Comparison of ENCODE assay signal across 12 cellular contexts in the genomic region with DNA sequence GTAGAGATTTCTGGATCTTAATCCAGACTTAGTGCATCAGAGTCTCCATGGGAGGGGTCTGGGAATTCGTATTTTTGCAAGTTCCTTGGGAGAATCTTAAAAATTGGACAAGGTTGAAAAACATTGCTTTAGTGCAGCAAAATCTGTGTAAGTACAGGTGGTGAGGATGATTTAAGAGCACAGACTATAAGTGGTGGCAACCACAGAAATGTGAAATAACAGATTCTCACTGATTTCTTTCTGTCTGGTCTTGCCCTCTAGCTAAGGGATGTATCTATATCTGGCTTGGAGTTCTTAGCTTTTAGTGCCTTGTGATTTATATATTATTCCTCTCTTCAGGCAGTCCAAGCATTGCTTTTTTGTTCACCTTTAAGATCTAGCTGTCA.
DNase-seq lines count a peak whose midpoint lies in the region; ATAC-seq, FAIRE-seq and TF ChIP-seq lines count a peak whose summit lies in the region.
"Had no signal": no experiment of that assay in that cellular context is flagged by ENCODE, and none has a peak within 500 bp of the region (broad histone marks: within the 10 kb centered on the region; RNA-seq: fewer than 3 reads in every experiment).

No MANE protein-coding gene starts in this region.

- H3K9me3 Mint-ChIP-seq in HFFc6, result no peaks in the 10 kb centered on the region
- H3K9me3 Mint-ChIP-seq in naive B cell, result no peaks in the 10 kb centered on the region
- H3K9me3 Mint-ChIP-seq: T-helper 1 cell treated with Interleukin-12 subunit alpha and Interleukin-12 subunit beta and Interleukin-4 antibody, amounts not matched to agents 30 μg/mL and 1 μg/mL, for 36 hours had no signal

- H3K36me3 ChIP-seq in A673 (ENCODE audit: insufficient read depth, low read length, poor library complexity, severe bottlenecking) (no peaks in the 10 kb centered on the region), brain microvascular endothelial cell (replicated peaks) (no peaks in the 10 kb centered on the region), mesendoderm (ENCODE audit: control insufficient read depth, insufficient read depth, low read length) (no peaks in the 10 kb centered on the region)
- H3K36me3 ChIP-seq: BLaER1, spleen had no signal

- no peak for ATAC-seq in naive B cell (ENCODE audit: low read depth in 2 of 2)
- no peak for ATAC-seq in HG03457 (IDR thresholded peaks at IDR 0.05; ENCODE audit: unreplicated experiment)

- no TSS peak for BruUV-seq in A673 (replicated peaks; lab: Mats Ljungman, UMichigan)

- no peak overlapping the region for H3K4ac ChIP-seq in mesendoderm (ENCODE audit: low read depth, low read length)

- H2AK5ac ChIP-seq in mesendoderm (ENCODE audit: low read length), result no peak overlapping the region

- no peak overlapping the region for H3K56ac ChIP-seq in mesendoderm (ENCODE audit: low read length)

- no peak overlapping the region for H4K5ac ChIP-seq in mesendoderm (ENCODE audit: low read length)

- no CpG with 5 or more reads among the region's 1 CpG for WGBS in mesendoderm (ENCODE audit: extremely low coverage, insufficient coverage, low lambda C conversion rate)

- FAIRE-seq in urothelium cell line (lab: Jason Lieb, UNC), result no peak

- DNase-seq in A673 (ENCODE audit: low spot score), result no peak
- DNase-seq in HFFc6, result no peak
- DNase-seq in brain microvascular endothelial cell, result no peak
- DNase-seq in naive B cell, result no peak
- no peak for DNase-seq in RPMI8226
- DNase-seq in urothelium cell line (ENCODE audit: low spot score), result no peak
- no peak for DNase-seq in mesendoderm
- DNase-seq: NCI-H1694 treated with DMSO at 0.1 percent for 48 hours, spleen had no signal

- H3K4me2 ChIP-seq in mesendoderm (ENCODE audit: low read length), result no peak overlapping the region

- POLR2A ChIA-PET in A673 (lab: Charles Lee; ENCODE audit: low non-redundant PET), result interaction anchor here (0.6 kb wide), 1 partner anchor 81 kb away, joined by 12 read pairs; no protein-coding TSS in a partner anchor

- no peak overlapping the region for H3K23ac ChIP-seq in mesendoderm (ENCODE audit: low read length)

- H3K4me1 Mint-ChIP-seq in HFFc6 (ENCODE audit: low read depth) (peaks cover 65% of the 10 kb centered on the region), naive B cell (peaks cover 54 to 80% (median 76%) of the 10 kb centered on the region in 3 donors)

- peak overlapping the region; percentile 80 for H3K27ac Mint-ChIP-seq in HFFc6
- H3K27ac Mint-ChIP-seq in naive B cell, result peak overlapping the region in 5 of 6 donors; percentile 19 to 78 (median 69)
- H3K27ac Mint-ChIP-seq: T-helper 1 cell treated with Interleukin-12 subunit alpha and Interleukin-12 subunit beta and Interleukin-4 antibody, amounts not matched to agents 30 μg/mL and 1 μg/mL, for 36 hours had no signal

- no peak overlapping the region for H3K18ac ChIP-seq in mesendoderm (ENCODE audit: low read length)

- H3K27ac ChIP-seq in A673 (ENCODE audit: low read depth, low read length, poor library complexity, severe bottlenecking) (peak overlapping the region; percentile 76), brain microvascular endothelial cell (peak overlapping the region; percentile 19), mesendoderm (ENCODE audit: low read depth, low read length) (no peak overlapping the region)

- H2BK5ac ChIP-seq in mesendoderm (ENCODE audit: low read length), result no peak overlapping the region

- TF ChIP-seq CTCF in A673 (conservative IDR thresholded peaks at IDR 0.05; ENCODE audit: low read depth, low read length), result no peak
- TF ChIP-seq CTCF in HFFc6 (IDR thresholded peaks at IDR 0.05), result no peak
- TF ChIP-seq CTCF in brain microvascular endothelial cell (IDR thresholded peaks at IDR 0.05; ENCODE audit: low read depth, low read length, missing control alignments), result no peak

- no peaks in the 10 kb centered on the region for H3K9me3 ChIP-seq in A673 (ENCODE audit: low read depth, low read length, poor library complexity, severe bottlenecking)
- H3K9me3 ChIP-seq: BLaER1, spleen had no signal

- H4K8ac ChIP-seq in mesendoderm (ENCODE audit: low read depth, low read length), result no peak overlapping the region

- no peak overlapping the region for H3K9ac ChIP-seq in mesendoderm (ENCODE audit: low read length)
- H3K9ac ChIP-seq: BLaER1 had no signal

- no peak overlapping the region for H2BK120ac ChIP-seq in mesendoderm (ENCODE audit: low read depth, low read length)

- H3K27me3 Mint-ChIP-seq in HFFc6 (ENCODE audit: insufficient read depth), result peaks cover 2% of the 10 kb centered on the region
- H3K27me3 Mint-ChIP-seq in naive B cell, result no peaks in the 10 kb centered on the region

- no peak overlapping the region for H2BK15ac ChIP-seq in mesendoderm (replicated peaks; ENCODE audit: low read depth)

- H3K4me3 ChIP-seq in A673 (ENCODE audit: low read depth, low read length, poor library complexity, severe bottlenecking) (no peak overlapping the region), brain microvascular endothelial cell (ENCODE audit: low read depth, low read length) (no peak overlapping the region), mesendoderm (ENCODE audit: low read length) (no peak overlapping the region)
- H3K4me3 ChIP-seq: BLaER1, spleen had no signal

- H3K79me1 ChIP-seq in mesendoderm (ENCODE audit: low read length), result peaks cover 5% of the 10 kb centered on the region

- CTCF ChIA-PET in A673 (lab: Charles Lee), result no interaction called here

- H3K4me1 ChIP-seq in A673 (ENCODE audit: insufficient read depth, low read length, poor library complexity, severe bottlenecking) (peaks cover 72% of the 10 kb centered on the region), mesendoderm (ENCODE audit: control insufficient read depth, low read depth, low read length) (peaks cover 29% of the 10 kb centered on the region)

- H3K27me3 ChIP-seq in A673 (replicated peaks; ENCODE audit: insufficient read depth, low read depth, low read length, poor library complexity), result no peaks in the 10 kb centered on the region
- no peaks in the 10 kb centered on the region for H3K27me3 ChIP-seq in brain microvascular endothelial cell (replicated peaks)
- H3K27me3 ChIP-seq in mesendoderm (ENCODE audit: insufficient read depth, low read length, poor library complexity), result no peaks in the 10 kb centered on the region
- H3K27me3 ChIP-seq: BLaER1, spleen had no signal

- H3K36me3 Mint-ChIP-seq in HFFc6 (ENCODE audit: low read depth) (peaks cover 6% of the 10 kb centered on the region; the same call in 1 of the 2 replicates), naive B cell (no peaks in the 10 kb centered on the region)

- intact Hi-C loops in A673 (cut with micrococcal nuclease; ENCODE audit: unreplicated experiment), result no loop called here

- in situ Hi-C loops in brain microvascular endothelial cell (cut with HindIII; ENCODE audit: low pct_ligation_motif_present, low sequenced_read_pairs), result no loop called here

- H3K79me2 ChIP-seq in mesendoderm (ENCODE audit: control insufficient read depth, insufficient read depth, low read length), result peaks cover 4% of the 10 kb centered on the region

- peak overlapping the region; percentile 54 for H3K4me3 Mint-ChIP-seq in HFFc6
- H3K4me3 Mint-ChIP-seq in naive B cell, result no peak overlapping the region
- H3K4me3 Mint-ChIP-seq: T-helper 1 cell treated with Interleukin-12 subunit alpha and Interleukin-12 subunit beta and Interleukin-4 antibody, amounts not matched to agents 30 μg/mL and 1 μg/mL, for 36 hours had no signal
